Comparison of ENCODE assay signal across 10 cellular contexts in the genomic region with DNA sequence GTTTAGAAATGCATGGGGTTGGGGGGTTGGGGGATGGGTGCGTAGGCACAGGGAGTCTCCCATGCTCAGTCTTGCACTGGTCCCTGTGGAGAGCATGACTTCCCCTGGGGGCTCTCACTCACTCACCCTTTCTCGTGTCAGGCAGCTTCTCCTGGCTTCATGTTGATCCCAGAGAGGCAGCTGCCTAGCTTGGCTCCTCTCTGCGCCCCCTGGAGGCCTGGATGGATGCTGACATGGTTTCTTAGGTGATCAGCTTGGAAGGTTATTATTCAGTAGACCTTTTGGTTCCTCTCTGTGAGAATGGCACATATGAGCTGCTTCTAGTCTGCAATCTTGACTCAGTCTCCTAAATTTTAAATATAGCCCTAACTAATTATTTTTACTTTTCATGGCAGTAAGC.
DNase-seq lines count a peak whose midpoint lies in the region; ATAC-seq and TF ChIP-seq lines count a peak whose summit lies in the region.
"Had no signal": no experiment of that assay in that cellular context is flagged by ENCODE, and none has a peak within 500 bp of the region (broad histone marks: within the 10 kb centered on the region; RNA-seq: fewer than 3 reads in every experiment).

No MANE protein-coding gene starts in this region.

- no peak for DNase-seq in brain microvascular endothelial cell
- DNase-seq in G401 (ENCODE audit: low spot score): no peak
- DNase-seq in DMS153 treated with DMSO at 0.1 percent for 48 hours (lab: John Stamatoyannopoulos, UW; ENCODE audit: unreplicated experiment): no peak
- DNase-seq in omental fat pad (ENCODE audit: low spot score): no peak
- DNase-seq: GF-D8 had no signal

- no peak overlapping the region for H3K4me3 ChIP-seq in brain microvascular endothelial cell (ENCODE audit: low read depth, low read length)

- no peaks in the 10 kb centered on the region for H3K27me3 ChIP-seq in brain microvascular endothelial cell (replicated peaks)
- H3K27me3 ChIP-seq: neutrophil had no signal

- in situ Hi-C loops in brain microvascular endothelial cell (cut with HindIII; ENCODE audit: low pct_ligation_motif_present, low sequenced_read_pairs) (no loop called here), G401 (cut with HindIII; ENCODE audit: low sequenced_read_pairs) (no loop called here)

- peak; percentile 68 for TF ChIP-seq CTCF in 22Rv1 (IDR thresholded peaks at IDR 0.05)
- peak; percentile 78 for TF ChIP-seq CTCF in GM12872 (IDR thresholded peaks at IDR 0.05; ENCODE audit: insufficient read depth, low read depth, low read length)
- TF ChIP-seq CTCF in brain microvascular endothelial cell (IDR thresholded peaks at IDR 0.05; ENCODE audit: low read depth, low read length, missing control alignments): peak; percentile 39
- no peak for TF ChIP-seq CTCF in omental fat pad (IDR thresholded peaks at IDR 0.05)

- H3K27ac ChIP-seq in 22Rv1 (no peak overlapping the region), brain microvascular endothelial cell (no peak overlapping the region)
- H3K27ac ChIP-seq: neutrophil had no signal

- ATAC-seq in HG03520 (IDR thresholded peaks at IDR 0.05; ENCODE audit: unreplicated experiment) (peak; percentile 55), omental fat pad (ENCODE audit: low FRiP score) (no peak)
- ATAC-seq in activated CD4-positive, CD25-positive, alpha-beta regulatory T cell treated with anti-CD3 and anti-CD28 coated beads, Interleukin-2, amount 50 U/mL, for 24 hours: no peak

- no peaks in the 10 kb centered on the region for H3K36me3 ChIP-seq in brain microvascular endothelial cell (replicated peaks)
- H3K36me3 ChIP-seq: neutrophil had no signal

Comparison
In these comparisons a context has a peak if more than half of its experiments do, and no peak if none do; other contexts are left out.
1. CTCF ChIP-seq: peak in 22Rv1 (single experiment), GM12872 (single experiment) and brain microvascular endothelial cell (single experiment); none in omental fat pad (0 of 3).